Comparison of ENCODE assay signal across 1 cellular context in the genomic region with DNA sequence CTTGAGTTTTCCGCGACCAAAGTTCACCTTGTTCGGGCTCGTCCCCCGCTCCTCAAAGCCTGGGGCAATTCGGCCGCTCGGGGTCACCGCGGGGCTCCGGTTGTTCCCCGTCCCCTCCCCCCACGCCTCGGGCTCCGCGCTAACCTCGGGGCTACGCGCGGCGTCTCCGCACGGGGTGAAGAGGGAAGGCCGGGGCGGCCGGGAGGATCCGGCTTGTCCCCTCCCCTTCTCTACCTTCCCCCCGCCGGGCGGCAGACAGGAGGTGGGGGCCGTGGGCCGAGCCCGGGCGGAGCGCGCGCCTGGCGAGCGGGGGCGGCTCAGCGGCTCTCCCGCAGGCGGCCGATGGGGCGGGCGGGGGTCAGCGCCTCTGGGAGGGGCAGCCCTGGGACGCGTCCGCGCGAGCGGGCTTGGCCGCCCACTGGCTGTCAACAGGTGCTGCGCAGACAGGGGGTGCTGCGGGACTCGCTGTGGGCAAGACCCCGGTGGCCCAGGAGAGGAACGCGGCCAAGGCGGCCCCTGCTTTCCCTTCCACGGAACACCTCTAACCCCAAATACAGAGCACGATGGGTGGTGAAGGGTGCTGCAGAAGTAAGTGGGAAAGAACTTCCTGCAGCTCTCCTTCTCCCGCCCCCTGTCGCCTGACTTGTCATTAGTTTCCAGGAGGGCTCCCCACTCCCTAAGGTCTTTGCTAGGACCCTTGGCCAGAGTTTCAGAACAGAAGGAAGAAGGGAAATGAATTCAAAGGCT.
A peak's percentile ranks its signal among the peaks of the same experiment; 100 is the strongest.
TF ChIP-seq lines count a peak whose summit lies in the region.

A gene with protein sequence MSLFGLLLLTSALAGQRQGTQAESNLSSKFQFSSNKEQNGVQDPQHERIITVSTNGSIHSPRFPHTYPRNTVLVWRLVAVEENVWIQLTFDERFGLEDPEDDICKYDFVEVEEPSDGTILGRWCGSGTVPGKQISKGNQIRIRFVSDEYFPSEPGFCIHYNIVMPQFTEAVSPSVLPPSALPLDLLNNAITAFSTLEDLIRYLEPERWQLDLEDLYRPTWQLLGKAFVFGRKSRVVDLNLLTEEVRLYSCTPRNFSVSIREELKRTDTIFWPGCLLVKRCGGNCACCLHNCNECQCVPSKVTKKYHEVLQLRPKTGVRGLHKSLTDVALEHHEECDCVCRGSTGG (minus strand): TSS at position 177 of the 747 bp plus-strand sequence. CDS start 896 bp downstream, outside the sequence.

TF ChIP-seq in HepG2, 621 proteins besides CTCF, POLR2A, EP300 and RAD21 (continued from another document and continues in another):
- TF ChIP-seq, protein P1, sequence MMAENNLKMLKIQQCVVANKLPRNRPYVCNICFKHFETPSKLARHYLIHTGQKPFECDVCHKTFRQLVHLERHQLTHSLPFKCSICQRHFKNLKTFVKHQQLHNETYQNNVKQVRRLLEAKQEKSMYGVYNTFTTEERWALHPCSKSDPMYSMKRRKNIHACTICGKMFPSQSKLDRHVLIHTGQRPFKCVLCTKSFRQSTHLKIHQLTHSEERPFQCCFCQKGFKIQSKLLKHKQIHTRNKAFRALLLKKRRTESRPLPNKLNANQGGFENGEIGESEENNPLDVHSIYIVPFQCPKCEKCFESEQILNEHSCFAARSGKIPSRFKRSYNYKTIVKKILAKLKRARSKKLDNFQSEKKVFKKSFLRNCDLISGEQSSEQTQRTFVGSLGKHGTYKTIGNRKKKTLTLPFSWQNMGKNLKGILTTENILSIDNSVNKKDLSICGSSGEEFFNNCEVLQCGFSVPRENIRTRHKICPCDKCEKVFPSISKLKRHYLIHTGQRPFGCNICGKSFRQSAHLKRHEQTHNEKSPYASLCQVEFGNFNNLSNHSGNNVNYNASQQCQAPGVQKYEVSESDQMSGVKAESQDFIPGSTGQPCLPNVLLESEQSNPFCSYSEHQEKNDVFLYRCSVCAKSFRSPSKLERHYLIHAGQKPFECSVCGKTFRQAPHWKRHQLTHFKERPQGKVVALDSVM (CRISPR knock-in tag; IDR thresholded peaks at IDR 0.05), result peak; percentile 54; the same call in 1 of the 2 replicates
- TF ChIP-seq KLF6 (CRISPR knock-in tag; IDR thresholded peaks at IDR 0.05) (0 out of 2 replicates have a peak, but pooled peaks have one; percentile 10), ZNF546 (CRISPR knock-in tag; conservative IDR thresholded peaks at IDR 0.05) (no peak), RXRA (CRISPR knock-in tag; IDR thresholded peaks at IDR 0.05) (peak; percentile 57; the same call in 1 of the 2 replicates), PHF8 (CRISPR knock-in tag; IDR thresholded peaks at IDR 0.05) (peak; percentile 75), NR2F6 (IDR thresholded peaks at IDR 0.05) (no peak), NR2F6 (CRISPR knock-in tag; IDR thresholded peaks at IDR 0.05) (peak; percentile 15; the same call in 1 of the 2 replicates), NFE2L1 (CRISPR knock-in tag; IDR thresholded peaks at IDR 0.05; ENCODE audit: borderline replicate concordance) (no peak), CHD4 (IDR thresholded peaks at IDR 0.05; ENCODE audit: borderline replicate concordance, low read length) (no peak), YEATS4 (CRISPR knock-in tag; IDR thresholded peaks at IDR 0.05; ENCODE audit: borderline replicate concordance) (peak; percentile 70), ZNF563 (CRISPR knock-in tag; IDR thresholded peaks at IDR 0.05) (peak; percentile 75), ZFP36L1 (CRISPR knock-in tag; IDR thresholded peaks at IDR 0.05) (no peak), TAF1 (CRISPR knock-in tag; IDR thresholded peaks at IDR 0.05) (peak; percentile 52), GABPB1 (CRISPR knock-in tag; IDR thresholded peaks at IDR 0.05) (peak; percentile 64), SOX13 (IDR thresholded peaks at IDR 0.05) (no peak), SOX13 (CRISPR knock-in tag; conservative IDR thresholded peaks at IDR 0.05 in 1 of 2, IDR thresholded peaks at IDR 0.05 in 1 of 2) (no peak), NRL (CRISPR knock-in tag; IDR thresholded peaks at IDR 0.05; ENCODE audit: borderline replicate concordance) (no peak), KLF16 (CRISPR knock-in tag; IDR thresholded peaks at IDR 0.05) (0 out of 4 replicates have a peak, but pooled peaks of 1 of the 2 experiments have one; percentile 27), SIN3A (IDR thresholded peaks at IDR 0.05; ENCODE audit: borderline replicate concordance, low read depth, low read length) (no peak), REPIN1 (CRISPR knock-in tag; IDR thresholded peaks at IDR 0.05; ENCODE audit: borderline replicate concordance, low read depth) (peak; percentile 52; the same call in 1 of the 2 replicates), RFXANK (CRISPR knock-in tag; IDR thresholded peaks at IDR 0.05) (peak; percentile 6; the same call in 1 of the 2 replicates), SOX6 (IDR thresholded peaks at IDR 0.05) (no peak), SOX6 (CRISPR knock-in tag; IDR thresholded peaks at IDR 0.05) (no peak), PCBP1 (IDR thresholded peaks at IDR 0.05; ENCODE audit: borderline replicate concordance, low read depth, low read length) (0 out of 2 replicates have a peak, but pooled peaks have one; percentile 27), CAMTA2 (CRISPR knock-in tag; IDR thresholded peaks at IDR 0.05; ENCODE audit: borderline replicate concordance) (no peak), NR2C2 (CRISPR knock-in tag; IDR thresholded peaks at IDR 0.05; ENCODE audit: borderline replicate concordance) (peak; percentile 54), BCL6 (CRISPR knock-in tag; IDR thresholded peaks at IDR 0.05) (peak; percentile 34; the same call in 1 of the 2 replicates), ZNF781 (CRISPR knock-in tag; IDR thresholded peaks at IDR 0.05; ENCODE audit: borderline replicate concordance, not compliant biosample characterization) (no peak), ZNF879 (CRISPR knock-in tag; IDR thresholded peaks at IDR 0.05) (peak; percentile 40; the same call in 1 of the 2 replicates), ZBTB7B (CRISPR knock-in tag; IDR thresholded peaks at IDR 0.05) (peak; percentile 78; the same call in 1 of the 2 replicates), NCOR1 (IDR thresholded peaks at IDR 0.05; ENCODE audit: borderline replicate concordance, low read length) (peak; percentile 23; the same call in 1 of the 2 replicates), ZBTB7A (CRISPR knock-in tag; IDR thresholded peaks at IDR 0.05) (peak; percentile 76), FOXA1 (IDR thresholded peaks at IDR 0.05) (no peak), FOXA1 (CRISPR knock-in tag; IDR thresholded peaks at IDR 0.05) (peak; percentile 56; the same call in 1 of the 2 replicates), GATAD2A (CRISPR knock-in tag; IDR thresholded peaks at IDR 0.05) (no peak; the same call in 1 of the 2 replicates), PHF21A (CRISPR knock-in tag; IDR thresholded peaks at IDR 0.05) (peak; percentile 36)
- TF ChIP-seq, protein P2, sequence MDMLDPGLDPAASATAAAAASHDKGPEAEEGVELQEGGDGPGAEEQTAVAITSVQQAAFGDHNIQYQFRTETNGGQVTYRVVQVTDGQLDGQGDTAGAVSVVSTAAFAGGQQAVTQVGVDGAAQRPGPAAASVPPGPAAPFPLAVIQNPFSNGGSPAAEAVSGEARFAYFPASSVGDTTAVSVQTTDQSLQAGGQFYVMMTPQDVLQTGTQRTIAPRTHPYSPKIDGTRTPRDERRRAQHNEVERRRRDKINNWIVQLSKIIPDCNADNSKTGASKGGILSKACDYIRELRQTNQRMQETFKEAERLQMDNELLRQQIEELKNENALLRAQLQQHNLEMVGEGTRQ (IDR thresholded peaks at IDR 0.05; ENCODE audit: low read depth, low read length), result no peak
- TF ChIP-seq, protein P2 (CRISPR knock-in tag; IDR thresholded peaks at IDR 0.05; ENCODE audit: borderline replicate concordance), result no peak
- TF ChIP-seq, protein P3, sequence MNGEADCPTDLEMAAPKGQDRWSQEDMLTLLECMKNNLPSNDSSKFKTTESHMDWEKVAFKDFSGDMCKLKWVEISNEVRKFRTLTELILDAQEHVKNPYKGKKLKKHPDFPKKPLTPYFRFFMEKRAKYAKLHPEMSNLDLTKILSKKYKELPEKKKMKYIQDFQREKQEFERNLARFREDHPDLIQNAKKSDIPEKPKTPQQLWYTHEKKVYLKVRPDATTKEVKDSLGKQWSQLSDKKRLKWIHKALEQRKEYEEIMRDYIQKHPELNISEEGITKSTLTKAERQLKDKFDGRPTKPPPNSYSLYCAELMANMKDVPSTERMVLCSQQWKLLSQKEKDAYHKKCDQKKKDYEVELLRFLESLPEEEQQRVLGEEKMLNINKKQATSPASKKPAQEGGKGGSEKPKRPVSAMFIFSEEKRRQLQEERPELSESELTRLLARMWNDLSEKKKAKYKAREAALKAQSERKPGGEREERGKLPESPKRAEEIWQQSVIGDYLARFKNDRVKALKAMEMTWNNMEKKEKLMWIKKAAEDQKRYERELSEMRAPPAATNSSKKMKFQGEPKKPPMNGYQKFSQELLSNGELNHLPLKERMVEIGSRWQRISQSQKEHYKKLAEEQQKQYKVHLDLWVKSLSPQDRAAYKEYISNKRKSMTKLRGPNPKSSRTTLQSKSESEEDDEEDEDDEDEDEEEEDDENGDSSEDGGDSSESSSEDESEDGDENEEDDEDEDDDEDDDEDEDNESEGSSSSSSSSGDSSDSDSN (CRISPR knock-in tag; IDR thresholded peaks at IDR 0.05), result peak; percentile 93
- TF ChIP-seq, protein P4, sequence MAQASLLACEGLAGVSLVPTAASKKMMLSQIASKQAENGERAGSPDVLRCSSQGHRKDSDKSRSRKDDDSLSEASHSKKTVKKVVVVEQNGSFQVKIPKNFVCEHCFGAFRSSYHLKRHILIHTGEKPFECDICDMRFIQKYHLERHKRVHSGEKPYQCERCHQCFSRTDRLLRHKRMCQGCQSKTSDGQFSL (CRISPR knock-in tag; IDR thresholded peaks at IDR 0.05), result 0 out of 2 replicates have a peak, but pooled peaks have one; percentile 19
- TF ChIP-seq, protein P5, sequence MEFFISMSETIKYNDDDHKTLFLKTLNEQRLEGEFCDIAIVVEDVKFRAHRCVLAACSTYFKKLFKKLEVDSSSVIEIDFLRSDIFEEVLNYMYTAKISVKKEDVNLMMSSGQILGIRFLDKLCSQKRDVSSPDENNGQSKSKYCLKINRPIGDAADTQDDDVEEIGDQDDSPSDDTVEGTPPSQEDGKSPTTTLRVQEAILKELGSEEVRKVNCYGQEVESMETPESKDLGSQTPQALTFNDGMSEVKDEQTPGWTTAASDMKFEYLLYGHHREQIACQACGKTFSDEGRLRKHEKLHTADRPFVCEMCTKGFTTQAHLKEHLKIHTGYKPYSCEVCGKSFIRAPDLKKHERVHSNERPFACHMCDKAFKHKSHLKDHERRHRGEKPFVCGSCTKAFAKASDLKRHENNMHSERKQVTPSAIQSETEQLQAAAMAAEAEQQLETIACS (CRISPR knock-in tag; IDR thresholded peaks at IDR 0.05), result peak; percentile 52; the same call in 1 of the 2 replicates
- TF ChIP-seq, protein P6, sequence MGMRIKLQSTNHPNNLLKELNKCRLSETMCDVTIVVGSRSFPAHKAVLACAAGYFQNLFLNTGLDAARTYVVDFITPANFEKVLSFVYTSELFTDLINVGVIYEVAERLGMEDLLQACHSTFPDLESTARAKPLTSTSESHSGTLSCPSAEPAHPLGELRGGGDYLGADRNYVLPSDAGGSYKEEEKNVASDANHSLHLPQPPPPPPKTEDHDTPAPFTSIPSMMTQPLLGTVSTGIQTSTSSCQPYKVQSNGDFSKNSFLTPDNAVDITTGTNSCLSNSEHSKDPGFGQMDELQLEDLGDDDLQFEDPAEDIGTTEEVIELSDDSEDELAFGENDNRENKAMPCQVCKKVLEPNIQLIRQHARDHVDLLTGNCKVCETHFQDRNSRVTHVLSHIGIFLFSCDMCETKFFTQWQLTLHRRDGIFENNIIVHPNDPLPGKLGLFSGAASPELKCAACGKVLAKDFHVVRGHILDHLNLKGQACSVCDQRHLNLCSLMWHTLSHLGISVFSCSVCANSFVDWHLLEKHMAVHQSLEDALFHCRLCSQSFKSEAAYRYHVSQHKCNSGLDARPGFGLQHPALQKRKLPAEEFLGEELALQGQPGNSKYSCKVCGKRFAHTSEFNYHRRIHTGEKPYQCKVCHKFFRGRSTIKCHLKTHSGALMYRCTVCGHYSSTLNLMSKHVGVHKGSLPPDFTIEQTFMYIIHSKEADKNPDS (CRISPR knock-in tag; IDR thresholded peaks at IDR 0.05), result no peak
- TF ChIP-seq, protein P7, sequence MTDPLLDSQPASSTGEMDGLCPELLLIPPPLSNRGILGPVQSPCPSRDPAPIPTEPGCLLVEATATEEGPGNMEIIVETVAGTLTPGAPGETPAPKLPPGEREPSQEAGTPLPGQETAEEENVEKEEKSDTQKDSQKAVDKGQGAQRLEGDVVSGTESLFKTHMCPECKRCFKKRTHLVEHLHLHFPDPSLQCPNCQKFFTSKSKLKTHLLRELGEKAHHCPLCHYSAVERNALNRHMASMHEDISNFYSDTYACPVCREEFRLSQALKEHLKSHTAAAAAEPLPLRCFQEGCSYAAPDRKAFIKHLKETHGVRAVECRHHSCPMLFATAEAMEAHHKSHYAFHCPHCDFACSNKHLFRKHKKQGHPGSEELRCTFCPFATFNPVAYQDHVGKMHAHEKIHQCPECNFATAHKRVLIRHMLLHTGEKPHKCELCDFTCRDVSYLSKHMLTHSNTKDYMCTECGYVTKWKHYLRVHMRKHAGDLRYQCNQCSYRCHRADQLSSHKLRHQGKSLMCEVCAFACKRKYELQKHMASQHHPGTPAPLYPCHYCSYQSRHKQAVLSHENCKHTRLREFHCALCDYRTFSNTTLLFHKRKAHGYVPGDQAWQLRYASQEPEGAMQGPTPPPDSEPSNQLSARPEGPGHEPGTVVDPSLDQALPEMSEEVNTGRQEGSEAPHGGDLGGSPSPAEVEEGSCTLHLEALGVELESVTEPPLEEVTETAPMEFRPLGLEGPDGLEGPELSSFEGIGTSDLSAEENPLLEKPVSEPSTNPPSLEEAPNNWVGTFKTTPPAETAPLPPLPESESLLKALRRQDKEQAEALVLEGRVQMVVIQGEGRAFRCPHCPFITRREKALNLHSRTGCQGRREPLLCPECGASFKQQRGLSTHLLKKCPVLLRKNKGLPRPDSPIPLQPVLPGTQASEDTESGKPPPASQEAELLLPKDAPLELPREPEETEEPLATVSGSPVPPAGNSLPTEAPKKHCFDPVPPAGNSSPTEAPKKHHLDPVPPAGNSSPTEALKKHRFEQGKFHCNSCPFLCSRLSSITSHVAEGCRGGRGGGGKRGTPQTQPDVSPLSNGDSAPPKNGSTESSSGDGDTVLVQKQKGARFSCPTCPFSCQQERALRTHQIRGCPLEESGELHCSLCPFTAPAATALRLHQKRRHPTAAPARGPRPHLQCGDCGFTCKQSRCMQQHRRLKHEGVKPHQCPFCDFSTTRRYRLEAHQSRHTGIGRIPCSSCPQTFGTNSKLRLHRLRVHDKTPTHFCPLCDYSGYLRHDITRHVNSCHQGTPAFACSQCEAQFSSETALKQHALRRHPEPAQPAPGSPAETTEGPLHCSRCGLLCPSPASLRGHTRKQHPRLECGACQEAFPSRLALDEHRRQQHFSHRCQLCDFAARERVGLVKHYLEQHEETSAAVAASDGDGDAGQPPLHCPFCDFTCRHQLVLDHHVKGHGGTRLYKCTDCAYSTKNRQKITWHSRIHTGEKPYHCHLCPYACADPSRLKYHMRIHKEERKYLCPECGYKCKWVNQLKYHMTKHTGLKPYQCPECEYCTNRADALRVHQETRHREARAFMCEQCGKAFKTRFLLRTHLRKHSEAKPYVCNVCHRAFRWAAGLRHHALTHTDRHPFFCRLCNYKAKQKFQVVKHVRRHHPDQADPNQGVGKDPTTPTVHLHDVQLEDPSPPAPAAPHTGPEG (CRISPR knock-in tag; IDR thresholded peaks at IDR 0.05), result 0 out of 2 replicates have a peak, but pooled peaks have one; percentile 44
